Comparison of ENCODE assay signal across 22 cellular contexts in genomic region chr6:13881621-13882165, GRCh38. TPM values are rescaled to one million over a fixed set of nuclear protein-coding genes. Genes with fewer than 3 reads are reported as not detected.
"Had no signal": no experiment of that assay in that cellular context is flagged by ENCODE, and none has a peak within 500 bp of the region (broad histone marks: within the 10 kb centered on the region; RNA-seq: fewer than 3 reads in every experiment).

No MANE protein-coding gene starts in this region.

- H3K27ac Mint-ChIP-seq: activated CD4-positive, alpha-beta memory T cell treated with anti-CD3 and anti-CD28 coated beads, Interleukin-2, amount 10 ng/mL, durations not matched to agents 7 days and 5 days; activated CD4-positive, alpha-beta T cell treated with anti-CD3 and anti-CD28 coated beads for 36 hours; activated naive CD4-positive, alpha-beta T cell treated with anti-CD3 and anti-CD28 coated beads, Interleukin-2, amount 10 ng/mL, durations not matched to agents 7 days and 5 days; activated naive CD8-positive, alpha-beta T cell treated with anti-CD3 and anti-CD28 coated beads for 36 hours; activated T-helper 2 cell treated with anti-CD3 and anti-CD28 coated beads, Interferon-gamma antibody, Interleukin-2, Interleukin-4, amounts not matched to agents 10 μg/mL and 5 μg/mL and 100 μg/mL, durations not matched to agents 14 hours and 24 hours and 36 hours had no signal

- H3K36me3 Mint-ChIP-seq: activated naive CD4-positive, alpha-beta T cell treated with anti-CD3 and anti-CD28 coated beads, Interleukin-2, amount 10 ng/mL, durations not matched to agents 7 days and 5 days; activated naive CD8-positive, alpha-beta T cell treated with anti-CD3 and anti-CD28 coated beads for 36 hours had no signal

- H3K27me3 Mint-ChIP-seq: activated naive CD8-positive, alpha-beta T cell treated with anti-CD3 and anti-CD28 coated beads for 36 hours had no signal

- DNase-seq: activated CD4-positive, alpha-beta memory T cell treated with anti-CD3 and anti-CD28 coated beads, Interleukin-2, amount 10 ng/mL, durations not matched to agents 7 days and 5 days; activated CD4-positive, alpha-beta T cell treated with anti-CD3 and anti-CD28 coated beads for 36 hours; activated CD4-positive, alpha-beta T cell treated with anti-CD3 and anti-CD28 coated beads, Interleukin-2, amount 50 U/mL, for 1 hour; activated CD4-positive, CD25-positive, alpha-beta regulatory T cell; activated gamma-delta T cell treated with Interleukin-2 at 50 U/mL for 16 hours; activated naive CD4-positive, alpha-beta T cell treated with anti-CD3 and anti-CD28 coated beads, Interleukin-2, amount 10 ng/mL, durations not matched to agents 7 days and 5 days; activated naive CD8-positive, alpha-beta T cell treated with anti-CD3 and anti-CD28 coated beads for 36 hours; activated T-cell treated with anti-CD3 and anti-CD28 coated beads for 4 hours; activated T-cell treated with anti-CD3 and anti-CD28 coated beads, Interleukin-2, amount 50 U/mL, for 48 hours; IMR-90; KBM-7; NCI-H1092; NCI-H1417; NCI-H1930; NCI-H446; NCI-H524; SHP77 treated with DMSO at 0.1 percent for 48 hours; T-helper 2 cell had no signal

- H3K9me3 Mint-ChIP-seq: activated CD4-positive, alpha-beta memory T cell treated with anti-CD3 and anti-CD28 coated beads, Interleukin-2, amount 10 ng/mL, durations not matched to agents 7 days and 5 days; activated naive CD4-positive, alpha-beta T cell treated with anti-CD3 and anti-CD28 coated beads, Interleukin-2, amount 10 ng/mL, durations not matched to agents 7 days and 5 days had no signal

- H3K27ac ChIP-seq: VCaP had no signal

- ATAC-seq: activated CD4-positive, alpha-beta T cell treated with anti-CD3 and anti-CD28 coated beads for 36 hours had no signal

- H3K4me1 Mint-ChIP-seq: activated CD4-positive, alpha-beta memory T cell treated with anti-CD3 and anti-CD28 coated beads, Interleukin-2, amount 10 ng/mL, durations not matched to agents 7 days and 5 days; activated CD4-positive, alpha-beta T cell treated with anti-CD3 and anti-CD28 coated beads for 36 hours; activated naive CD4-positive, alpha-beta T cell treated with anti-CD3 and anti-CD28 coated beads, Interleukin-2, amount 10 ng/mL, durations not matched to agents 7 days and 5 days had no signal

- H3K4me3 Mint-ChIP-seq: activated CD4-positive, alpha-beta memory T cell treated with anti-CD3 and anti-CD28 coated beads, Interleukin-2, amount 10 ng/mL, durations not matched to agents 7 days and 5 days; activated CD4-positive, alpha-beta T cell treated with anti-CD3 and anti-CD28 coated beads for 36 hours; activated naive CD4-positive, alpha-beta T cell treated with anti-CD3 and anti-CD28 coated beads, Interleukin-2, amount 10 ng/mL, durations not matched to agents 7 days and 5 days; activated naive CD8-positive, alpha-beta T cell treated with anti-CD3 and anti-CD28 coated beads for 36 hours had no signal

RNA-seq across cellular contexts. Expression of gene RNF182, which starts 43.1 kb away (rescaled TPM):
- total RNA-seq: activated CD4-positive, alpha-beta memory T cell treated with anti-CD3 and anti-CD28 coated beads, Interleukin-2, amount 10 ng/mL, durations not matched to agents 7 days and 5 days; activated CD4-positive, alpha-beta T cell treated with anti-CD3 and anti-CD28 coated beads for 36 hours; activated CD8-positive, alpha-beta memory T cell treated with anti-CD3 and anti-CD28 coated beads for 36 hours; activated naive CD8-positive, alpha-beta T cell treated with anti-CD3 and anti-CD28 coated beads for 36 hours; activated T-helper 2 cell treated with anti-CD3 and anti-CD28 coated beads, Interferon-gamma antibody, Interleukin-2, Interleukin-4, amounts not matched to agents 10 μg/mL and 5 μg/mL and 100 μg/mL, durations not matched to agents 14 hours and 24 hours and 36 hours; MCF 10A had no signal
